1 cellular context compared by ENCODE assay signal in the genomic region with DNA sequence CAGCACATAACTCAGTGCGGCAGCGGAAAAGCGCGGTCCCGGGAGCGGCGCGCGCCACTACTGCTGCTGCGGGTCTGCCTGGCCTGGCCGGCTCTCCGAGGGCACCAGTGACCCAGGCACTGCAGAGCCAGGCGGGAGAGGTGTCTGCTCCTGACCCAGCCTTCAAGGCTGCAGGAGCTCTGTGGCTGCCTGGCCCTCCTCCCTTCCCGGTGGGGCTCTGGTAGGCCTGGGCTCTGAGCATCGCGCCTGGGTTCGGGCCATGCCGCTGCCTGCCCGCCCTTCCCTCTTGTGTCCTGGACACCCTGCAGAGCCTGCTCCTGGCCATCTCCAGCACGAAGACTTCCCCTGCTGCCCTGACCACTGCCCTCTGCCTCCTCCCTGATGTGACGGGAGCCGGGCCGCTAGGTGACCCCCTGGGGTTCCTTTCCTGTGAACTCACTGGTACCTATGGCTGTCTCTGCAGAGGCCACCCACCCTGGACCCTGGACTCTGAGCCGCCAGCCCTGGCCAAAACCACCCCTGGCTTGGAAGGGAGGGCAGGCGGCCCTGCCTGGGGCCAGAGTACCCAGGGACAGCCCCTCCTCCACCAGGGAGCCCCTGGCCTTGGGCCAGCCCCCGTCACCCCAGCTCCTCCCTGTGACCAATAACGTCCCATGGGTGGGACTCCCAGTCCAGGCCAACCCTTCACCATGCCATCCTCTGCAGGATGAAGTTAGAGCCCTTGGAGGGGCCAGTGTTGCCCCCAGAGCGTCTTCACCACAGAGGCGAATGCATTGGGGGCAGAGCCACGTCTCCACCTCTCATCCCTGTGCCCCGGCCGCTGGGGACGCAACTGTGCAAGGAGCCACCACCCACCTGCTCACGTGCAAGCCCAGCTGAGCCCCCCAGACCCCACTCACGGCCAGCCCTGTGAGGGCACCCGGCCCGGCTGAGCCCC.
TF ChIP-seq lines count a peak whose summit lies in the region.

No MANE protein-coding gene starts in this region.

TF ChIP-seq in HepG2, 621 proteins besides CTCF, POLR2A, EP300 and RAD21 (continued from another document and continues in another):
- TF ChIP-seq, protein P1, sequence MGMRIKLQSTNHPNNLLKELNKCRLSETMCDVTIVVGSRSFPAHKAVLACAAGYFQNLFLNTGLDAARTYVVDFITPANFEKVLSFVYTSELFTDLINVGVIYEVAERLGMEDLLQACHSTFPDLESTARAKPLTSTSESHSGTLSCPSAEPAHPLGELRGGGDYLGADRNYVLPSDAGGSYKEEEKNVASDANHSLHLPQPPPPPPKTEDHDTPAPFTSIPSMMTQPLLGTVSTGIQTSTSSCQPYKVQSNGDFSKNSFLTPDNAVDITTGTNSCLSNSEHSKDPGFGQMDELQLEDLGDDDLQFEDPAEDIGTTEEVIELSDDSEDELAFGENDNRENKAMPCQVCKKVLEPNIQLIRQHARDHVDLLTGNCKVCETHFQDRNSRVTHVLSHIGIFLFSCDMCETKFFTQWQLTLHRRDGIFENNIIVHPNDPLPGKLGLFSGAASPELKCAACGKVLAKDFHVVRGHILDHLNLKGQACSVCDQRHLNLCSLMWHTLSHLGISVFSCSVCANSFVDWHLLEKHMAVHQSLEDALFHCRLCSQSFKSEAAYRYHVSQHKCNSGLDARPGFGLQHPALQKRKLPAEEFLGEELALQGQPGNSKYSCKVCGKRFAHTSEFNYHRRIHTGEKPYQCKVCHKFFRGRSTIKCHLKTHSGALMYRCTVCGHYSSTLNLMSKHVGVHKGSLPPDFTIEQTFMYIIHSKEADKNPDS (CRISPR knock-in tag; IDR thresholded peaks at IDR 0.05): peak; percentile 75; the same call in 1 of the 2 replicates
- TF ChIP-seq ZFY (CRISPR knock-in tag; IDR thresholded peaks at IDR 0.05) (peak; percentile 74; the same call in 1 of the 2 replicates), ATRX (CRISPR knock-in tag; IDR thresholded peaks at IDR 0.05; ENCODE audit: borderline replicate concordance) (no peak), CBX1 (IDR thresholded peaks at IDR 0.05; ENCODE audit: low read depth) (peak; percentile 80), KLF6 (CRISPR knock-in tag; IDR thresholded peaks at IDR 0.05) (peak; percentile 61; the same call in 1 of the 2 replicates), POGZ (CRISPR knock-in tag; IDR thresholded peaks at IDR 0.05) (peak; percentile 64), ZNF619 (CRISPR knock-in tag; IDR thresholded peaks at IDR 0.05) (peak; percentile 30; the same call in 1 of the 2 replicates), ZNF496 (CRISPR knock-in tag; IDR thresholded peaks at IDR 0.05; ENCODE audit: insufficient replicate concordance) (no peak), ZNF10 (CRISPR knock-in tag; IDR thresholded peaks at IDR 0.05; ENCODE audit: borderline replicate concordance, low read depth) (no peak), TEAD2 (CRISPR knock-in tag; IDR thresholded peaks at IDR 0.05) (no peak), TCF7 (IDR thresholded peaks at IDR 0.05; ENCODE audit: low read depth) (no peak), ZNF549 (CRISPR knock-in tag; IDR thresholded peaks at IDR 0.05) (no peak), ZNF124 (CRISPR knock-in tag; IDR thresholded peaks at IDR 0.05) (0 out of 2 replicates have a peak, but pooled peaks have one; percentile 21), ZNF547 (CRISPR knock-in tag; IDR thresholded peaks at IDR 0.05) (no peak), ZNF660 (CRISPR knock-in tag; IDR thresholded peaks at IDR 0.05; ENCODE audit: borderline replicate concordance, low read depth) (0 out of 2 replicates have a peak, but pooled peaks have one; percentile 30), ZBTB7A (CRISPR knock-in tag; IDR thresholded peaks at IDR 0.05) (0 out of 2 replicates have a peak, but pooled peaks have one; percentile 57), NFIB (CRISPR knock-in tag; IDR thresholded peaks at IDR 0.05; ENCODE audit: borderline replicate concordance) (no peak)
- TF ChIP-seq, protein P2, sequence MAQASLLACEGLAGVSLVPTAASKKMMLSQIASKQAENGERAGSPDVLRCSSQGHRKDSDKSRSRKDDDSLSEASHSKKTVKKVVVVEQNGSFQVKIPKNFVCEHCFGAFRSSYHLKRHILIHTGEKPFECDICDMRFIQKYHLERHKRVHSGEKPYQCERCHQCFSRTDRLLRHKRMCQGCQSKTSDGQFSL (CRISPR knock-in tag; IDR thresholded peaks at IDR 0.05): no peak; the same call in 1 of the 2 replicates
- TF ChIP-seq, protein P3, sequence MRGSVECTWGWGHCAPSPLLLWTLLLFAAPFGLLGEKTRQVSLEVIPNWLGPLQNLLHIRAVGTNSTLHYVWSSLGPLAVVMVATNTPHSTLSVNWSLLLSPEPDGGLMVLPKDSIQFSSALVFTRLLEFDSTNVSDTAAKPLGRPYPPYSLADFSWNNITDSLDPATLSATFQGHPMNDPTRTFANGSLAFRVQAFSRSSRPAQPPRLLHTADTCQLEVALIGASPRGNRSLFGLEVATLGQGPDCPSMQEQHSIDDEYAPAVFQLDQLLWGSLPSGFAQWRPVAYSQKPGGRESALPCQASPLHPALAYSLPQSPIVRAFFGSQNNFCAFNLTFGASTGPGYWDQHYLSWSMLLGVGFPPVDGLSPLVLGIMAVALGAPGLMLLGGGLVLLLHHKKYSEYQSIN (CRISPR knock-in tag; IDR thresholded peaks at IDR 0.05; ENCODE audit: borderline replicate concordance): no peak
- TF ChIP-seq, protein P4, sequence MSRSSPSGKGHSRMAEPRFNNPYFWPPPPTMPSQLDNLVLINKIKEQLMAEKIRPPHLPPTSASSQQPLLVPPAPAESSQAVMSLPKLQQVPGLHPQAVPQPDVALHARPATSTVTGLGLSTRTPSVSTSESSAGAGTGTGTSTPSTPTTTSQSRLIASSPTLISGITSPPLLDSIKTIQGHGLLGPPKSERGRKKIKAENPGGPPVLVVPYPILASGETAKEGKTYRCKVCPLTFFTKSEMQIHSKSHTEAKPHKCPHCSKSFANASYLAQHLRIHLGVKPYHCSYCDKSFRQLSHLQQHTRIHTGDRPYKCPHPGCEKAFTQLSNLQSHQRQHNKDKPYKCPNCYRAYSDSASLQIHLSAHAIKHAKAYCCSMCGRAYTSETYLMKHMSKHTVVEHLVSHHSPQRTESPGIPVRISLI (CRISPR knock-in tag; IDR thresholded peaks at IDR 0.05; ENCODE audit: borderline replicate concordance): peak; percentile 49; the same call in 1 of the 2 replicates
- TF ChIP-seq, protein P5, sequence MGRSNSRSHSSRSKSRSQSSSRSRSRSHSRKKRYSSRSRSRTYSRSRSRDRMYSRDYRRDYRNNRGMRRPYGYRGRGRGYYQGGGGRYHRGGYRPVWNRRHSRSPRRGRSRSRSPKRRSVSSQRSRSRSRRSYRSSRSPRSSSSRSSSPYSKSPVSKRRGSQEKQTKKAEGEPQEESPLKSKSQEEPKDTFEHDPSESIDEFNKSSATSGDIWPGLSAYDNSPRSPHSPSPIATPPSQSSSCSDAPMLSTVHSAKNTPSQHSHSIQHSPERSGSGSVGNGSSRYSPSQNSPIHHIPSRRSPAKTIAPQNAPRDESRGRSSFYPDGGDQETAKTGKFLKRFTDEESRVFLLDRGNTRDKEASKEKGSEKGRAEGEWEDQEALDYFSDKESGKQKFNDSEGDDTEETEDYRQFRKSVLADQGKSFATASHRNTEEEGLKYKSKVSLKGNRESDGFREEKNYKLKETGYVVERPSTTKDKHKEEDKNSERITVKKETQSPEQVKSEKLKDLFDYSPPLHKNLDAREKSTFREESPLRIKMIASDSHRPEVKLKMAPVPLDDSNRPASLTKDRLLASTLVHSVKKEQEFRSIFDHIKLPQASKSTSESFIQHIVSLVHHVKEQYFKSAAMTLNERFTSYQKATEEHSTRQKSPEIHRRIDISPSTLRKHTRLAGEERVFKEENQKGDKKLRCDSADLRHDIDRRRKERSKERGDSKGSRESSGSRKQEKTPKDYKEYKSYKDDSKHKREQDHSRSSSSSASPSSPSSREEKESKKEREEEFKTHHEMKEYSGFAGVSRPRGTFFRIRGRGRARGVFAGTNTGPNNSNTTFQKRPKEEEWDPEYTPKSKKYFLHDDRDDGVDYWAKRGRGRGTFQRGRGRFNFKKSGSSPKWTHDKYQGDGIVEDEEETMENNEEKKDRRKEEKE (IDR thresholded peaks at IDR 0.05): no peak
- TF ChIP-seq, protein P6, sequence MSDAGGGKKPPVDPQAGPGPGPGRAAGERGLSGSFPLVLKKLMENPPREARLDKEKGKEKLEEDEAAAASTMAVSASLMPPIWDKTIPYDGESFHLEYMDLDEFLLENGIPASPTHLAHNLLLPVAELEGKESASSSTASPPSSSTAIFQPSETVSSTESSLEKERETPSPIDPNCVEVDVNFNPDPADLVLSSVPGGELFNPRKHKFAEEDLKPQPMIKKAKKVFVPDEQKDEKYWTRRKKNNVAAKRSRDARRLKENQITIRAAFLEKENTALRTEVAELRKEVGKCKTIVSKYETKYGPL (CRISPR knock-in tag; IDR thresholded peaks at IDR 0.05): no peak
- TF ChIP-seq, protein P7, sequence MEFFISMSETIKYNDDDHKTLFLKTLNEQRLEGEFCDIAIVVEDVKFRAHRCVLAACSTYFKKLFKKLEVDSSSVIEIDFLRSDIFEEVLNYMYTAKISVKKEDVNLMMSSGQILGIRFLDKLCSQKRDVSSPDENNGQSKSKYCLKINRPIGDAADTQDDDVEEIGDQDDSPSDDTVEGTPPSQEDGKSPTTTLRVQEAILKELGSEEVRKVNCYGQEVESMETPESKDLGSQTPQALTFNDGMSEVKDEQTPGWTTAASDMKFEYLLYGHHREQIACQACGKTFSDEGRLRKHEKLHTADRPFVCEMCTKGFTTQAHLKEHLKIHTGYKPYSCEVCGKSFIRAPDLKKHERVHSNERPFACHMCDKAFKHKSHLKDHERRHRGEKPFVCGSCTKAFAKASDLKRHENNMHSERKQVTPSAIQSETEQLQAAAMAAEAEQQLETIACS (CRISPR knock-in tag; IDR thresholded peaks at IDR 0.05): peak; percentile 81
- TF ChIP-seq, protein P8, sequence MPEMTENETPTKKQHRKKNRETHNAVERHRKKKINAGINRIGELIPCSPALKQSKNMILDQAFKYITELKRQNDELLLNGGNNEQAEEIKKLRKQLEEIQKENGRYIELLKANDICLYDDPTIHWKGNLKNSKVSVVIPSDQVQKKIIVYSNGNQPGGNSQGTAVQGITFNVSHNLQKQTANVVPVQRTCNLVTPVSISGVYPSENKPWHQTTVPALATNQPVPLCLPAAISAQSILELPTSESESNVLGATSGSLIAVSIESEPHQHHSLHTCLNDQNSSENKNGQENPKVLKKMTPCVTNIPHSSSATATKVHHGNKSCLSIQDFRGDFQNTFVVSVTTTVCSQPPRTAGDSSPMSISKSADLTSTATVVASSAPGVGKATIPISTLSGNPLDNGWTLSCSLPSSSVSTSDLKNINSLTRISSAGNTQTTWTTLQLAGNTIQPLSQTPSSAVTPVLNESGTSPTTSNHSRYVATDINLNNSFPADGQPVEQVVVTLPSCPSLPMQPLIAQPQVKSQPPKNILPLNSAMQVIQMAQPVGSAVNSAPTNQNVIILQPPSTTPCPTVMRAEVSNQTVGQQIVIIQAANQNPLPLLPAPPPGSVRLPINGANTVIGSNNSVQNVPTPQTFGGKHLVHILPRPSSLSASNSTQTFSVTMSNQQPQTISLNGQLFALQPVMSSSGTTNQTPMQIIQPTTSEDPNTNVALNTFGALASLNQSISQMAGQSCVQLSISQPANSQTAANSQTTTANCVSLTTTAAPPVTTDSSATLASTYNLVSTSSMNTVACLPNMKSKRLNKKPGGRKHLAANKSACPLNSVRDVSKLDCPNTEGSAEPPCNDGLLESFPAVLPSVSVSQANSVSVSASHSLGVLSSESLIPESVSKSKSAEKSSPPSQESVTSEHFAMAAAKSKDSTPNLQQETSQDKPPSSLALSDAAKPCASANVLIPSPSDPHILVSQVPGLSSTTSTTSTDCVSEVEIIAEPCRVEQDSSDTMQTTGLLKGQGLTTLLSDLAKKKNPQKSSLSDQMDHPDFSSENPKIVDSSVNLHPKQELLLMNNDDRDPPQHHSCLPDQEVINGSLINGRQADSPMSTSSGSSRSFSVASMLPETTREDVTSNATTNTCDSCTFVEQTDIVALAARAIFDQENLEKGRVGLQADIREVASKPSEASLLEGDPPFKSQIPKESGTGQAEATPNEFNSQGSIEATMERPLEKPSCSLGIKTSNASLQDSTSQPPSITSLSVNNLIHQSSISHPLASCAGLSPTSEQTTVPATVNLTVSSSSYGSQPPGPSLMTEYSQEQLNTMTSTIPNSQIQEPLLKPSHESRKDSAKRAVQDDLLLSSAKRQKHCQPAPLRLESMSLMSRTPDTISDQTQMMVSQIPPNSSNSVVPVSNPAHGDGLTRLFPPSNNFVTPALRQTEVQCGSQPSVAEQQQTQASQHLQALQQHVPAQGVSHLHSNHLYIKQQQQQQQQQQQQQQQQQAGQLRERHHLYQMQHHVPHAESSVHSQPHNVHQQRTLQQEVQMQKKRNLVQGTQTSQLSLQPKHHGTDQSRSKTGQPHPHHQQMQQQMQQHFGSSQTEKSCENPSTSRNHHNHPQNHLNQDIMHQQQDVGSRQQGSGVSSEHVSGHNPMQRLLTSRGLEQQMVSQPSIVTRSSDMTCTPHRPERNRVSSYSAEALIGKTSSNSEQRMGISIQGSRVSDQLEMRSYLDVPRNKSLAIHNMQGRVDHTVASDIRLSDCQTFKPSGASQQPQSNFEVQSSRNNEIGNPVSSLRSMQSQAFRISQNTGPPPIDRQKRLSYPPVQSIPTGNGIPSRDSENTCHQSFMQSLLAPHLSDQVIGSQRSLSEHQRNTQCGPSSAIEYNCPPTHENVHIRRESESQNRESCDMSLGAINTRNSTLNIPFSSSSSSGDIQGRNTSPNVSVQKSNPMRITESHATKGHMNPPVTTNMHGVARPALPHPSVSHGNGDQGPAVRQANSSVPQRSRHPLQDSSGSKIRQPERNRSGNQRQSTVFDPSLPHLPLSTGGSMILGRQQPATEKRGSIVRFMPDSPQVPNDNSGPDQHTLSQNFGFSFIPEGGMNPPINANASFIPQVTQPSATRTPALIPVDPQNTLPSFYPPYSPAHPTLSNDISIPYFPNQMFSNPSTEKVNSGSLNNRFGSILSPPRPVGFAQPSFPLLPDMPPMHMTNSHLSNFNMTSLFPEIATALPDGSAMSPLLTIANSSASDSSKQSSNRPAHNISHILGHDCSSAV (CRISPR knock-in tag; IDR thresholded peaks at IDR 0.05; ENCODE audit: borderline replicate concordance): no peak; the same call in 1 of the 2 replicates
- TF ChIP-seq, protein P9, sequence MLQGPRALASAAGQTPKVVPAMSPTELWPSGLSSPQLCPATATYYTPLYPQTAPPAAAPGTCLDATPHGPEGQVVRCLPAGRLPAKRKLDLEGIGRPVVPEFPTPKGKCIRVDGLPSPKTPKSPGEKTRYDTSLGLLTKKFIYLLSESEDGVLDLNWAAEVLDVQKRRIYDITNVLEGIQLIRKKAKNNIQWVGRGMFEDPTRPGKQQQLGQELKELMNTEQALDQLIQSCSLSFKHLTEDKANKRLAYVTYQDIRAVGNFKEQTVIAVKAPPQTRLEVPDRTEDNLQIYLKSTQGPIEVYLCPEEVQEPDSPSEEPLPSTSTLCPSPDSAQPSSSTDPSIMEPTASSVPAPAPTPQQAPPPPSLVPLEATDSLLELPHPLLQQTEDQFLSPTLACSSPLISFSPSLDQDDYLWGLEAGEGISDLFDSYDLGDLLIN (CRISPR knock-in tag; IDR thresholded peaks at IDR 0.05; ENCODE audit: borderline replicate concordance): no peak
- TF ChIP-seq, protein P10, sequence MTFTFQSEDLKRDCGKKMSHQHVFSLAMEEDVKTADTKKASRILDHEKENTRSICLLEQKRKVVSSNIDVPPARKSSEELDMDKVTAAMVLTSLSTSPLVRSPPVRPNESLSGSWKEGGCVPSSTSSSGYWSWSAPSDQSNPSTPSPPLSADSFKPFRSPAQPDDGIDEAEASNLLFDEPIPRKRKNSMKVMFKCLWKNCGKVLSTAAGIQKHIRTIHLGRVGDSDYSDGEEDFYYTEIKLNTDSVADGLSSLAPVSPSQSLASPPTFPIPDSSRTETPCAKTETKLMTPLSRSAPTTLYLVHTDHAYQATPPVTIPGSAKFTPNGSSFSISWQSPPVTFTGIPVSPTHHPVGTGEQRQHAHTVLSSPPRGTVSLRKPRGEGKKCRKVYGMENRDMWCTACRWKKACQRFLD (CRISPR knock-in tag; IDR thresholded peaks at IDR 0.05; ENCODE audit: borderline replicate concordance): no peak
- TF ChIP-seq, protein P11, sequence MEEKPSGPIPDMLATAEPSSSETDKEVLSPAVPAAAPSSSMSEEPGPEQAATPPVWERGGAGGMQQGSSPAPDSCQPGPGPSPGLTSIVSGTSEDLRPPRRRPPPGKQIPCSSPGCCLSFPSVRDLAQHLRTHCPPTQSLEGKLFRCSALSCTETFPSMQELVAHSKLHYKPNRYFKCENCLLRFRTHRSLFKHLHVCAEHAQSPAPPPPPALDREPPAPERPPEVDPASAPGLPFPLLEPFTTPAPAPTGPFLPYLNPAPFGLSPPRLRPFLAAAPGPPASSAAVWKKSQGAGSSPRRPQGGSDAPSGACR (CRISPR knock-in tag; IDR thresholded peaks at IDR 0.05): no peak
